Comparison of ENCODE assay signal across 8 cellular contexts in genomic region chrX:108091878-108092291, GRCh38. TPM values are rescaled to one million over a fixed set of nuclear protein-coding genes. Genes with fewer than 3 reads are reported as not detected.
A peak's percentile ranks its signal among the peaks of the same experiment; 100 is the strongest.
DNase-seq lines count a peak whose midpoint lies in the region; ATAC-seq and TF ChIP-seq lines count a peak whose summit lies in the region.

No MANE protein-coding gene starts in this region.

- DNase-seq in DMS79 (lab: John Stamatoyannopoulos, UW): peak; percentile 32
- DNase-seq in DMS79 treated with DMSO at 0.1 percent for 48 hours (lab: John Stamatoyannopoulos, UW): no peak
- DNase-seq in astrocyte of the spinal cord (ENCODE audit: low read depth, low spot score): no peak
- DNase-seq in left lung: no peak
- no peak for DNase-seq in transverse colon
- DNase-seq in medulla oblongata (ENCODE audit: extremely low spot score): no peak

- TF ChIP-seq CTCF in astrocyte of the spinal cord (IDR thresholded peaks at IDR 0.05; ENCODE audit: low read depth, low read length): no peak
- TF ChIP-seq CTCF in left lung (IDR thresholded peaks at IDR 0.05): no peak
- TF ChIP-seq CTCF in transverse colon (IDR thresholded peaks at IDR 0.05): no peak

- H3K27me3 ChIP-seq in left lung (no peaks in the 10 kb centered on the region), transverse colon (no peaks in the 10 kb centered on the region)

- TF ChIP-seq EP300 in transverse colon (IDR thresholded peaks at IDR 0.05; ENCODE audit: low read depth): no peak

- in situ Hi-C loops in astrocyte of the spinal cord (cut with HindIII; ENCODE audit: low sequenced_read_pairs) (no loop called here), transverse colon (cut with MboI; ENCODE audit: low pct_ligation_motif_present in 1 of 4, low pct_unique_long_range_greater_than_20kb in 1 of 4, low sequenced_read_pairs in 3 of 4) (no loop called here)

- H3K4me3 ChIP-seq in astrocyte of the spinal cord (ENCODE audit: low read depth, low read length) (peak overlapping the region; percentile 76), left lung (peak overlapping the region; percentile 41 to 57), transverse colon (peak overlapping the region; percentile 9 to 73 (median 55))

- 48% methylated on average over 15 of the region's 15 CpGs; no CpG with 5 or more reads in 1 of the 2 donors for WGBS in transverse colon (ENCODE audit: low coverage in 1 of 2), 2 donors

- H3K36me3 ChIP-seq in left lung: peaks cover 0 to 12% of the 10 kb centered on the region in 2 donors
- no peaks in the 10 kb centered on the region for H3K36me3 ChIP-seq in transverse colon

- peak; percentile 38 for ATAC-seq in GM21423 (IDR thresholded peaks at IDR 0.05; ENCODE audit: unreplicated experiment)
- peak; percentile 39 for ATAC-seq in HG03571 (IDR thresholded peaks at IDR 0.05; ENCODE audit: unreplicated experiment)
- peak; percentile 52 for ATAC-seq in left lung

- H3K9me3 ChIP-seq in left lung (no peaks in the 10 kb centered on the region), transverse colon (no peaks in the 10 kb centered on the region)

- H3K27ac ChIP-seq in left lung (peak overlapping the region; percentile 35 to 85), transverse colon (peak overlapping the region; percentile 80 to 93 (median 83))

- TF ChIP-seq POLR2A in transverse colon (IDR thresholded peaks at IDR 0.05): no peak

- H3K4me1 ChIP-seq in left lung (peaks cover 0 to 15% of the 10 kb centered on the region in 2 donors), transverse colon (peaks cover 0 to 22% (median 4%) of the 10 kb centered on the region in 4 donors)

- intact Hi-C loops in left lung (cut with DNase I) (no loop called here), transverse colon (cut with DNase I; ENCODE audit: low total_unique reads) (no loop called here)

RNA-seq across cellular contexts. Expression of gene ATG4A, which starts 0.3 kb away (rescaled TPM):
- total RNA-seq in left lung (10 to 100 TPM; 18.4 TPM), transverse colon (10 to 100 TPM in 3 of 4 donors, 1 to 10 TPM in 1; 3.2 to 20.9 (median 13.1) TPM)

RNA-seq across cellular contexts. Expression of gene PSMD10, which starts 0.5 kb away (rescaled TPM):
- 10 to 100 TPM; 44.8 to 45.5 TPM for total RNA-seq in left lung
- total RNA-seq in transverse colon: 10 to 100 TPM in 3 of 4 donors, 1 to 10 TPM in 1; 8.2 to 37.0 (median 29.9) TPM

RNA-seq across cellular contexts. Expression of gene VSIG1, which starts 47.0 kb away (rescaled TPM):
- 10 to 100 TPM in 1 of 2 donors, 1 to 10 TPM in 1; 5.2 to 12.8 TPM for total RNA-seq in left lung
- under 1 TPM in 2 of 4 donors, not detected in 2; 0.37 to 0.68 TPM for total RNA-seq in transverse colon
